In the genomic region with DNA sequence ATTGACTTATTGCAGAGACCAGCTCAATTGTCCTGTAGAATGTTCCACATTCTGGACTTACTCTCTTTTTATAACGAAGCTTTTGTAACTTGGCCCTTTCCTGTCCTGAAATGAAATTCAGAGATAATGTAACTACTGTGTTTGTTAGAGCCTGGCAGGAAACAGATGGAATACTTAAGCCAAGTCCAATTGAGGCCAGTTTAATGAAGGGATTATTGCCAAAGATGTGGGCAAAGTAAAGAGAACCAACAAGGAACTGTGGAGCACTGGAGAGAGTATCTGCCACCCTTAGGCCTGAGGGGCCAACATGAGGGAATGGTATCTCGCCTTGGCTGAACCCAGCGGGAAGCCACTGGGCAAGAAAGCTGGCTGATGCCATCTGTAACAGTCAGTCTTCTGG, we compare ENCODE assay signal across 1 cellular context.
TF ChIP-seq lines count a peak whose summit lies in the region.

No MANE protein-coding gene starts in this region.

TF ChIP-seq in H1, 55 proteins besides CTCF, POLR2A, EP300 and RAD21 (continued from another document):
- no peak for TF ChIP-seq KDM4A (IDR thresholded peaks at IDR 0.05; ENCODE audit: low read depth, low read length, severe bottlenecking)
